In the genomic region with DNA sequence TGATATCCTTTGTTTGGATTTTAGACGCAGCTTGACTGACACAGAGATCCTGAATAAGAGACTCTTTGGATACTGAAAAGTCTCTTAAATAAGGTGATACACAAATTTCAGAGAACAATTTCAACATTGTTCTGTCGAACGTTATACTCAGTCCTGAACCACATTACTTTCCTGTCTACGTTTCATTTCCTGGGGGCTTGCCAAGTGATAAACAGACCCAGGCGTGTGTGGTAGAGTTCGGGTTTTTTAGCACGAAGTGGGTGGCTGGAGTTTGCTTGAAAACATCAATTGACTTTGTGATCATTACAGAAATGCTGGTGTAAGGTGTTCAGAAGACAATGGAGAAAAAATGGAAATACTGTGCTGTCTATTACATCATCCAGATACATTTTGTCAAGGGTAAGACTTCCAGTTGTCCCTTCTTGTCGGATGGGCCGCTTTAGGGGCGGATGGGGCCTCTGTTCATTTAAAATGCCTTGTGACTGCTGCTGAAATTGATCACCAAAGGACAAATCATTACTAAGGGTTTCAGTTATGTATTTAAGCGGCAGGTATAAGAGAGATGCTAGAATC, we compare ENCODE assay signal across 8 cellular contexts. TPM values are rescaled to one million over a fixed set of nuclear protein-coding genes. Genes with fewer than 3 reads are reported as not detected.
DNase-seq lines count a peak whose midpoint lies in the region; ATAC-seq lines count a peak whose summit lies in the region.

TSS of gene CD96 (plus strand) at position 287 of the 573 bp plus-strand sequence. CDS start at position 339, 52 bp downstream.

- ATAC-seq in GM19035 (IDR thresholded peaks at IDR 0.05; ENCODE audit: unreplicated experiment): peak; percentile 49
- ATAC-seq in HG03432 (IDR thresholded peaks at IDR 0.05; ENCODE audit: unreplicated experiment): peak; percentile 50

- 50% methylated on average over 11 of the region's 11 CpGs for WGBS in urinary bladder

- peak; percentile 68 for DNase-seq in activated CD8-positive, alpha-beta memory T cell treated with anti-CD3 and anti-CD28 coated beads, Interleukin-2, amount 50 U/mL, for 4 hours
- DNase-seq in mucosa of gallbladder (ENCODE audit: low spot score) (peak; percentile 49), AG20443 (ENCODE audit: low spot score) (no peak), GDM1 (lab: John Stamatoyannopoulos, UW) (no peak), germinal center (ENCODE audit: low spot score) (no peak)

- peak within 1 kb of the TSS; percentile 22 for H3K4me3 ChIP-seq in urinary bladder (ENCODE audit: low read depth, low read length)

- H3K36me3 ChIP-seq in urinary bladder (ENCODE audit: insufficient read depth): no peaks in the 10 kb centered on the region

- peak within 1 kb of the TSS; percentile 23 for H3K27ac ChIP-seq in urinary bladder (ENCODE audit: low read depth)

- H3K4me1 ChIP-seq in urinary bladder (ENCODE audit: insufficient read depth): no peaks in the 10 kb centered on the region

RNA-seq across cellular contexts. Expression of gene CD96, which starts in this region (rescaled TPM):
- total RNA-seq in mucosa of gallbladder (7.5 TPM), urinary bladder (7.6 TPM)
- 2.1 TPM for polyA plus RNA-seq in urinary bladder

Comparison
In these comparisons a context has a peak if more than half of its experiments do, and no peak if none do; other contexts are left out.
1. DNase-seq: peak in activated CD8-positive, alpha-beta memory T cell treated with anti-CD3 and anti-CD28 coated beads, Interleukin-2, amount 50 U/mL, for 4 hours (single experiment) and mucosa of gallbladder (single experiment); none in AG20443 (single experiment), GDM1 (single experiment) and germinal center (single experiment).